In the genomic region with DNA sequence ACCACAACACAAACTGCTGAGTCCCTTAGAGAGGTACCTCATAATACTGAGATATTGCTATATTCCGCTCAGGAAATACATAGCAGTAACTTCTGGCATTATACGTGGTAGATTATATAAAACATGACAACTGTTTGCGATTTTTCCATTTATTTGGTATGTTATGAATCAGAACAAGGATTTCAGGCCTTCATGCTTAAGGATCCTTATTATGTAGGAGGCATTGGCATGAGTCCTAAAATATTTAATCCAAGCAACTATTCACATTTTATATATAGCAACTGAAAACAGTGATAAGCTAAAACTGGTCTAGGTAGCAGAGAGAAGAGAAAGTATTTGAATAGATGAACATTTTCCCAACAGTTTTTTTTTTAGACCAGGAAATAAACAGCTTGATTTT, we compare ENCODE assay signal across 12 cellular contexts.
"Had no signal": no experiment of that assay in that cellular context is flagged by ENCODE, and none has a peak within 500 bp of the region (broad histone marks: within the 10 kb centered on the region; RNA-seq: fewer than 3 reads in every experiment).

No MANE protein-coding gene starts in this region.

- H3K4me1 ChIP-seq: body of pancreas, gastrocnemius medialis had no signal

- H3K9ac ChIP-seq: neural progenitor cell, parathyroid adenoma had no signal

- H2AFZ ChIP-seq: hepatocyte had no signal

- H3K27me3 ChIP-seq: body of pancreas, esophagus muscularis mucosa, gastrocnemius medialis, hepatocyte, neural progenitor cell, suprapubic skin had no signal

- ATAC-seq: body of pancreas, gastrocnemius medialis had no signal

- DNase-seq: activated CD4-positive, alpha-beta memory T cell treated with anti-CD3 and anti-CD28 coated beads for 36 hours; activated CD4-positive, alpha-beta T cell treated with anti-CD3 and anti-CD28 coated beads for 1 hour; body of pancreas; gastrocnemius medialis; kidney; stimulated activated CD4-positive, alpha-beta T cell treated with anti-CD3 and anti-CD28 coated beads, Interleukin-2, amount 100 ng/mL, for 24 hours; stimulated activated naive CD4-positive, alpha-beta T cell had no signal

- H3K79me2 ChIP-seq: hepatocyte, parathyroid adenoma had no signal

- H3K9me3 ChIP-seq: body of pancreas, esophagus muscularis mucosa, gastrocnemius medialis, suprapubic skin had no signal

- H3K4me2 ChIP-seq: hepatocyte, neural progenitor cell had no signal

- H3K36me3 ChIP-seq: esophagus muscularis mucosa, gastrocnemius medialis, neural progenitor cell, suprapubic skin had no signal

- FAIRE-seq: kidney had no signal

- H3K27ac ChIP-seq: body of pancreas, esophagus muscularis mucosa, gastrocnemius medialis, hepatocyte, neural progenitor cell, parathyroid adenoma, suprapubic skin had no signal

- H3K4me3 ChIP-seq: body of pancreas, esophagus muscularis mucosa, gastrocnemius medialis, hepatocyte, neural progenitor cell, suprapubic skin had no signal
